8 cellular contexts compared by ENCODE assay signal in the genomic region with DNA sequence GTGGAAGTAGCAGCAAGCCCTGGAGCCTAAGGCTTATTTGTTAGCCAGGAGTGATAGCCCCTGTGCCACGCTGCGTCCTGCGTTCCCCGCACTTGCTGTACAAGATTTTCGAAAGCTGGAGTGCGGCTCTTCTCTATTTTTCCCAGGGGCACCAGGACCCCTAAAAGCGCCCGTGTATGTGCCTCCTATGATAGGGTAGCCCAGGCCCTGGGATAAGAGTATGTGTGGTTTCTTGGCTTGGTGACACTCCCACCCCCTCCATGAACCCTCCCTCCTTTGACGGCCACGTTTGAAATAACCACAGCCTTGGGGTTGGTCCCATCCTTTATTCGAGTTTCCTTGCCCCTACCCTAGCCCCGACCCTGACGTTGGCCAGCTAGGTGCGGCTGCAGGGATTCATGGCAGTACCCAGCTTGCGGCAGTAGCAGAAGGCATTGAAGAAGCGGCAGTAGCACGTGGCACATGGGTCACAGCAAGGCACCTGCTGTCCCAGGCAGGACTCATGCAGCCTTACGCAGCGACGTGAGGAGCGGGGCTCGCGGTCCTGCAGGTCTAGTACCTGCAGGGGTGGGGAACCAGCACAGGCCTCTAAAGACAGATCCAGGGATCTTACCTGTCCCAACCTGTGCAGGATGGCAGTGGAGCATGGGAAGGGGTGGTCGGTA. TPM values are rescaled to one million over a fixed set of nuclear protein-coding genes. Genes with fewer than 3 reads are reported as not detected.
DNase-seq lines count a peak whose midpoint lies in the region; ATAC-seq and TF ChIP-seq lines count a peak whose summit lies in the region.

No MANE protein-coding gene starts in this region.

- intact Hi-C loops in ascending aorta (cut with DNase I), result loop anchor here (5.0 kb wide), 1 partner anchor 80 kb away; a partner anchor contains a TSS
- intact Hi-C loops in right lobe of liver (cut with DNase I), result loop anchor here in 1 of 2 donors (10.0 kb wide), 1 partner anchor 58 kb away; no protein-coding TSS in a partner anchor

- no peak for DNase-seq in activated CD4-positive, alpha-beta T cell treated with anti-CD3 and anti-CD28 coated beads, Interleukin-2, amount 10 ng/mL, durations not matched to agents 7 days and 5 days
- no peak for DNase-seq in activated CD4-positive, alpha-beta T cell treated with anti-CD3 and anti-CD28 coated beads, Interleukin-2, amount 50 U/mL, for 4 hours
- no peak for DNase-seq in ascending aorta (ENCODE audit: low spot score in 2 of 2)
- no peak for DNase-seq in right lobe of liver
- DNase-seq in GM13976 (ENCODE audit: low spot score), result no peak

- H3K4me3 ChIP-seq in ascending aorta, result peak overlapping the region; percentile 56 to 73
- peak overlapping the region in 1 of 3 donors; percentile 80 for H3K4me3 ChIP-seq in right lobe of liver
- H3K4me3 ChIP-seq in thymus (ENCODE audit: low read length), result peak overlapping the region; percentile 87

- ATAC-seq in right lobe of liver (no peak), HG02798 (IDR thresholded peaks at IDR 0.05; ENCODE audit: poor library complexity, unreplicated experiment) (no peak), GM18498 (IDR thresholded peaks at IDR 0.05; ENCODE audit: unreplicated experiment) (no peak)

- no peaks in the 10 kb centered on the region for H3K36me3 ChIP-seq in ascending aorta
- no peaks in the 10 kb centered on the region for H3K36me3 ChIP-seq in right lobe of liver
- peaks cover 14% of the 10 kb centered on the region for H3K36me3 ChIP-seq in thymus (ENCODE audit: control insufficient read depth, insufficient read depth)

- H3K36me3 Mint-ChIP-seq in activated CD4-positive, alpha-beta T cell treated with anti-CD3 and anti-CD28 coated beads, Interleukin-2, amount 10 ng/mL, durations not matched to agents 7 days and 5 days (ENCODE audit: low read depth), result peaks cover 14% of the 10 kb centered on the region

- H3K27ac ChIP-seq in ascending aorta (peak overlapping the region in 1 of 2 donors; percentile 29), right lobe of liver (peak overlapping the region in 2 of 3 donors; percentile 65 to 74), thymus (ENCODE audit: low read depth) (peak overlapping the region; percentile 64)

- in situ Hi-C loops in GM13976 (cut with MboI; ENCODE audit: low sequenced_read_pairs, unreplicated experiment), result no loop called here

- CTCF ChIA-PET in activated CD4-positive, alpha-beta T cell treated with anti-CD3 and anti-CD28 coated beads, Interleukin-2, amount 10 ng/mL, durations not matched to agents 7 days and 5 days (lab: Charles Lee), result interaction anchor here (0.7 to 20.8 kb wide), 9 partner anchors 10 to 187 kb away, joined by 3 to 195 read pairs (median 5); a partner anchor contains a TSS

- POLR2A ChIA-PET in activated CD4-positive, alpha-beta T cell treated with anti-CD3 and anti-CD28 coated beads, Interleukin-2, amount 10 ng/mL, durations not matched to agents 7 days and 5 days (lab: Charles Lee), result no interaction called here

- TF ChIP-seq CTCF in ascending aorta (IDR thresholded peaks at IDR 0.05) (no peak), right lobe of liver (IDR thresholded peaks at IDR 0.05) (no peak), GM13976 (IDR thresholded peaks at IDR 0.05; ENCODE audit: borderline replicate concordance, control extremely low read depth, extremely low read depth, insufficient read depth, missing control alignments) (no peak)

- WGBS in right lobe of liver (ENCODE audit: insufficient coverage, low coverage, low lambda C conversion rate, missing lambda C conversion rate), result 57% methylated on average over 14 of the region's 24 CpGs
- WGBS in thymus, result 74% methylated on average over 24 of the region's 24 CpGs

- H3K9me3 ChIP-seq in ascending aorta (no peaks in the 10 kb centered on the region), right lobe of liver (no peaks in the 10 kb centered on the region), thymus (ENCODE audit: control insufficient read depth) (no peaks in the 10 kb centered on the region)

- peaks cover 26% of the 10 kb centered on the region for H3K4me1 Mint-ChIP-seq in activated CD4-positive, alpha-beta T cell treated with anti-CD3 and anti-CD28 coated beads, Interleukin-2, amount 10 ng/mL, durations not matched to agents 7 days and 5 days

- TF ChIP-seq POLR2A in right lobe of liver (IDR thresholded peaks at IDR 0.05), result no peak

- H3K27me3 ChIP-seq in ascending aorta, result no peaks in the 10 kb centered on the region
- H3K27me3 ChIP-seq in right lobe of liver, result no peaks in the 10 kb centered on the region
- H3K27me3 ChIP-seq in thymus (ENCODE audit: control insufficient read depth, insufficient read depth), result no peaks in the 10 kb centered on the region

- H3K4me1 ChIP-seq in ascending aorta (peaks cover 4 to 24% of the 10 kb centered on the region in 2 donors), right lobe of liver (peaks cover 0 to 44% (median 18%) of the 10 kb centered on the region in 4 donors), thymus (ENCODE audit: control insufficient read depth, insufficient read depth, low read length) (peaks cover 14% of the 10 kb centered on the region)

- peak overlapping the region; percentile 90 for H3K4me3 Mint-ChIP-seq in activated CD4-positive, alpha-beta T cell treated with anti-CD3 and anti-CD28 coated beads, Interleukin-2, amount 10 ng/mL, durations not matched to agents 7 days and 5 days

- H3K9me3 Mint-ChIP-seq in activated CD4-positive, alpha-beta T cell treated with anti-CD3 and anti-CD28 coated beads, Interleukin-2, amount 10 ng/mL, durations not matched to agents 7 days and 5 days, result no peaks in the 10 kb centered on the region

- no peaks in the 10 kb centered on the region for H3K27me3 Mint-ChIP-seq in activated CD4-positive, alpha-beta T cell treated with anti-CD3 and anti-CD28 coated beads, Interleukin-2, amount 10 ng/mL, durations not matched to agents 7 days and 5 days

- H3K27ac Mint-ChIP-seq in activated CD4-positive, alpha-beta T cell treated with anti-CD3 and anti-CD28 coated beads, Interleukin-2, amount 10 ng/mL, durations not matched to agents 7 days and 5 days, result peak overlapping the region; percentile 97

RNA-seq across cellular contexts. Expression of a gene that starts 1.0 kb away (rescaled TPM):
- not detected for total RNA-seq in activated CD4-positive, alpha-beta T cell treated with anti-CD3 and anti-CD28 coated beads, Interleukin-2, amount 10 ng/mL, durations not matched to agents 7 days and 5 days
- total RNA-seq in ascending aorta, result not detected
- total RNA-seq in right lobe of liver, result not detected
- 0.87 TPM for polyA plus RNA-seq in thymus

RNA-seq across cellular contexts. Expression of a gene that starts 1.4 kb away (rescaled TPM):
- total RNA-seq in activated CD4-positive, alpha-beta T cell treated with anti-CD3 and anti-CD28 coated beads, Interleukin-2, amount 10 ng/mL, durations not matched to agents 7 days and 5 days, result 10 to 100 TPM; 52.1 to 60.3 TPM
- total RNA-seq in ascending aorta (64.3 TPM), right lobe of liver (10 to 100 TPM; 33.6 to 84.6 (median 47.0) TPM)
- 44.8 TPM for polyA plus RNA-seq in thymus

RNA-seq across cellular contexts. Expression of a gene that starts 46.2 kb away (rescaled TPM):
- 10 to 100 TPM; 12.8 to 15.8 TPM for total RNA-seq in activated CD4-positive, alpha-beta T cell treated with anti-CD3 and anti-CD28 coated beads, Interleukin-2, amount 10 ng/mL, durations not matched to agents 7 days and 5 days
- total RNA-seq in ascending aorta (182 TPM), right lobe of liver (10 to 100 TPM; 19.9 to 35.0 (median 26.8) TPM)
- polyA plus RNA-seq in thymus, result 25.4 TPM

RNA-seq across cellular contexts. Expression of a gene that starts 51.5 kb away (rescaled TPM):
- not detected for total RNA-seq in activated CD4-positive, alpha-beta T cell treated with anti-CD3 and anti-CD28 coated beads, Interleukin-2, amount 10 ng/mL, durations not matched to agents 7 days and 5 days
- total RNA-seq in ascending aorta (2.4 TPM), right lobe of liver (1 to 10 TPM; 1.3 to 2.7 (median 2.1) TPM)
- polyA plus RNA-seq in thymus, result 7.8 TPM
